ENCODE assay signal across 9 cellular contexts in the genomic region with DNA sequence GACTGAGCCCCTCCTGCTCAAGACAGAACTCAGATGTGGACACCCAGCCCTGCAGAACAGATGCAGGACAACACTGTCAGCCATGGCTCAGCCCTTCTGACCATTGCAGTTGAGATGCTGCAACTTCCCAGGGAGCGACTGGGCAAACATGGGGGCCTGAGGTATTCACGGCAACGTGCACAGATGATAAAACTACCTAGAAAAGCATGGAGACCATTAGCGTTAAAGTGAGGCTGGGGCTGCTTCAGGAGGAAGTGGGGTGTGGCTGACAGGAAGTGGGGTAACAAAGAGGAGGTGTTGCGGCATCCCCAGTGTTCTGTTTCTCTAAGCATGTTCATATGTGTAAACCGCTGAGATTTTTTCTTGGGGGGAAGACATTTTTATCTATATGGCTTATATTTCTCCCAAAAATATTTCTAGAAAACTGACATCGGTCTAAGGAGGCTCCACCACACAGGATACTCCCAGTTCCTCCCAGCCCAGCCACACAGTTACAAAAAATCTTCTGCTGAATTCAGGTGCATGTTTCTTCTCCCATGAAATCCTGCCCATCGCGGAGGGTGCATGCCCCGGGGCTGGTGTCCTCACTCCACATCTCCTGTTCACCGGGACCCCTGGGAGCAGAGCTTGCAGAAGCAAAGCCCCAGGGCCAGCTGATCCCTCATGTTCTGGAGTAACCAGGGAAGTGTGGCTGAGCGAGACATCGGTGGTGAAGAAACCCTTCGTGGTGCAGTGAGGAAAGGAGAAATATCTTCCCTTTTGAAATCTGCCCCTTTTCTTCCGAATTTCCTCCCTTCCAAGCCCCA. TPM values are rescaled to one million over a fixed set of nuclear protein-coding genes. Genes with fewer than 3 reads are reported as not detected.
DNase-seq lines count a peak whose midpoint lies in the region; ATAC-seq and TF ChIP-seq lines count a peak whose summit lies in the region.
"Had no signal": no experiment of that assay in that cellular context is flagged by ENCODE, and none has a peak within 500 bp of the region (broad histone marks: within the 10 kb centered on the region; RNA-seq: fewer than 3 reads in every experiment).

No MANE protein-coding gene starts in this region.

- peaks cover 0 to 23% (median 0%) of the 10 kb centered on the region in 3 donors for H3K27me3 ChIP-seq in sigmoid colon

- H3K4me3 ChIP-seq in Jurkat, Clone E6-1 (ENCODE audit: low read length) = no peak overlapping the region
- no peak overlapping the region for H3K4me3 ChIP-seq in sigmoid colon

- ATAC-seq in central memory CD8-positive, alpha-beta T cell (replicated peaks; ENCODE audit: extremely low read depth, poor library complexity, severe bottlenecking) = peak; percentile 99
- ATAC-seq in esophagus mucosa (no peak), HG03571 (IDR thresholded peaks at IDR 0.05; ENCODE audit: unreplicated experiment) (no peak)

- peaks cover 81% of the 10 kb centered on the region for H3K4me1 Mint-ChIP-seq in central memory CD8-positive, alpha-beta T cell

- no peak for TF ChIP-seq EP300 in sigmoid colon (IDR thresholded peaks at IDR 0.05)

- no peaks in the 10 kb centered on the region for H3K4me1 ChIP-seq in sigmoid colon

- peak overlapping the region; percentile 87 for H3K27ac Mint-ChIP-seq in central memory CD8-positive, alpha-beta T cell (ENCODE audit: low read depth)

- H3K9me3 Mint-ChIP-seq in central memory CD8-positive, alpha-beta T cell = no peaks in the 10 kb centered on the region

- peak overlapping the region; percentile 64 for H3K4me3 Mint-ChIP-seq in central memory CD8-positive, alpha-beta T cell

- TF ChIP-seq CTCF in sigmoid colon (IDR thresholded peaks at IDR 0.05) = no peak

- peak; percentile 81 for DNase-seq in Jurkat, Clone E6-1 (ENCODE audit: low read depth, low spot score)
- peak; percentile 25 to 35 for DNase-seq in activated CD4-positive, alpha-beta T cell treated with anti-CD3 and anti-CD28 coated beads for 4 hours
- peak; percentile 37 to 53 for DNase-seq in central memory CD8-positive, alpha-beta T cell (ENCODE audit: low spot score in 2 of 2)
- DNase-seq in sigmoid colon = peak; percentile 72
- DNase-seq in retina = no peak
- DNase-seq: NCI-H1105 treated with DMSO at 0.1 percent for 48 hours had no signal

- peaks cover 3% of the 10 kb centered on the region for H3K36me3 Mint-ChIP-seq in central memory CD8-positive, alpha-beta T cell (ENCODE audit: insufficient read depth)

- H3K27ac ChIP-seq in sigmoid colon = peak overlapping the region in 3 of 4 donors; percentile 31 to 54 (median 52)

- no peak for TF ChIP-seq POLR2A in sigmoid colon (IDR thresholded peaks at IDR 0.05)

- H3K9me3 ChIP-seq in sigmoid colon = no peaks in the 10 kb centered on the region

- 63 to 69% methylated on average over 15 of the region's 15 CpGs for WGBS in sigmoid colon, 2 donors

- H3K36me3 ChIP-seq in sigmoid colon = no peaks in the 10 kb centered on the region

- intact Hi-C loops in sigmoid colon (cut with DNase I) = no loop called here

- H3K27me3 Mint-ChIP-seq in central memory CD8-positive, alpha-beta T cell = no peaks in the 10 kb centered on the region

RNA-seq across cellular contexts. Expression of gene SIGLEC9, which starts 1.1 kb away (rescaled TPM):
- polyA plus RNA-seq in Jurkat, Clone E6-1 (2012; ENCODE audit: insufficient read depth, insufficient read length) = not detected
- total RNA-seq in sigmoid colon (1 to 10 TPM; 2.5 to 9.5 (median 7.0) TPM), esophagus mucosa (0.48 TPM)
- 1 to 10 TPM; 2.4 to 8.8 (median 2.9) TPM for polyA plus RNA-seq in sigmoid colon
- total RNA-seq: pulmonary artery endothelial cell had no signal

RNA-seq across cellular contexts. Expression of gene CTU1, which starts 15.4 kb away (rescaled TPM):
- polyA plus RNA-seq in Jurkat, Clone E6-1 (2012; ENCODE audit: insufficient read depth, insufficient read length) = 5.1 TPM
- total RNA-seq in sigmoid colon (1 to 10 TPM; 5.7 to 9.0 (median 7.3) TPM), esophagus mucosa (5.3 TPM)
- 1 to 10 TPM in 1 of 3 donors, under 1 TPM in 2; 0.60 to 2.4 (median 0.92) TPM for polyA plus RNA-seq in sigmoid colon

RNA-seq across cellular contexts. Expression of gene SIGLEC7, which starts 18.5 kb away (rescaled TPM):
- not detected for polyA plus RNA-seq in Jurkat, Clone E6-1 (2012; ENCODE audit: insufficient read depth, insufficient read length)
- 1 to 10 TPM; 1.1 to 3.0 (median 1.9) TPM for total RNA-seq in sigmoid colon
- polyA plus RNA-seq in sigmoid colon = 1 to 10 TPM; 1.8 to 8.3 (median 3.1) TPM
- 0.44 TPM for total RNA-seq in esophagus mucosa
- total RNA-seq: pulmonary artery endothelial cell had no signal

RNA-seq across cellular contexts. Expression of gene KLK14, which starts 40.9 kb away (rescaled TPM):
- polyA plus RNA-seq in Jurkat, Clone E6-1 (2012; ENCODE audit: insufficient read depth, insufficient read length) = not detected
- total RNA-seq in sigmoid colon (not detected), esophagus mucosa (0.68 TPM)
- polyA plus RNA-seq in sigmoid colon = under 1 TPM in 1 of 3 donors, not detected in 2; 0.51 TPM
- total RNA-seq: pulmonary artery endothelial cell had no signal

RNA-seq across cellular contexts. Expression of gene KLK13, which starts 58.7 kb away (rescaled TPM):
- not detected for polyA plus RNA-seq in Jurkat, Clone E6-1 (2012; ENCODE audit: insufficient read depth, insufficient read length)
- total RNA-seq in sigmoid colon = not detected
- polyA plus RNA-seq in sigmoid colon = under 1 TPM in 2 of 3 donors, not detected in 1; 0.58 to 0.60 TPM
- 1,054 TPM for total RNA-seq in esophagus mucosa
- total RNA-seq: pulmonary artery endothelial cell had no signal
